Comparison of ENCODE assay signal across 1 cellular context in the genomic region with DNA sequence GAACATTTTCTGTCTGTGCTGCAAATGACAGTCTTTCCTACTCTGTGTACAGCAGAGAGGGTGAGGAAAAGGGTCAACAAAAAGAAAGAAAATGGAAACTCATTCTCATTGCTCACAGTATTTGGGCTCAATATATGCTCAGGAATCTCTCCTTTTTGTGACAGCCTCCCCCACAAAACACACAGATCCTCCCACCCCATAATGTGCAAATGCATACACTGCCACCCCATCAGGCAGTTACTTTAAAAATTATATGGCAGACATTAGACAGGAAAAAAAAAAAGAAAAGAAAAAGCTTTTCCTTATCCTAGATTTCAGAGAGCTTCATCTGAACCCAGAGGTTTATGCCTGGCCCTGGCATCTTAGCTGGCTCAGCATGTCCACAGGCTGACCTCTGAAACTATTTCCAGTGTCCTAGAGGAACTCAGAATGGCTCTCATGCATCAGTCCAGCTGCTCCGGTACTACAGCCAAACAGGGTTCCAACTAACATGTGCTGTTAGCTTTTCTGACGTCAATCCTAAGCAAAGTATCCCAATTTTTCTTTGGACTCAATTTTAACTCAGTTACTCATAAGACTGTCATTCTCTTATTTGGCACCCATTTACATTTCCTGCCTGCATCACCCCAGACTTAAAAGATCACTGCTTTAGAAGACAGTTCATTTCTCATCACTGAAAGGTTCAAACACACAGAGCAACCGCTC.
TF ChIP-seq lines count a peak whose summit lies in the region.

No MANE protein-coding gene starts in this region.

TF ChIP-seq in WTC11, 78 proteins besides CTCF, POLR2A, EP300 and RAD21 (continued from another document):
- TF ChIP-seq, protein P1, sequence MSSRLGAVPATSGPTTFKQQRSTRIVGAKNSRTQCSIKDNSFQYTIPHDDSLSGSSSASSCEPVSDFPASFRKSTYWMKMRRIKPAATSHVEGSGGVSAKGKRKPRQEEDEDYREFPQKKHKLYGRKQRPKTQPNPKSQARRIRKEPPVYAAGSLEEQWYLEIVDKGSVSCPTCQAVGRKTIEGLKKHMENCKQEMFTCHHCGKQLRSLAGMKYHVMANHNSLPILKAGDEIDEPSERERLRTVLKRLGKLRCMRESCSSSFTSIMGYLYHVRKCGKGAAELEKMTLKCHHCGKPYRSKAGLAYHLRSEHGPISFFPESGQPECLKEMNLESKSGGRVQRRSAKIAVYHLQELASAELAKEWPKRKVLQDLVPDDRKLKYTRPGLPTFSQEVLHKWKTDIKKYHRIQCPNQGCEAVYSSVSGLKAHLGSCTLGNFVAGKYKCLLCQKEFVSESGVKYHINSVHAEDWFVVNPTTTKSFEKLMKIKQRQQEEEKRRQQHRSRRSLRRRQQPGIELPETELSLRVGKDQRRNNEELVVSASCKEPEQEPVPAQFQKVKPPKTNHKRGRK (CRISPR knock-in tag; IDR thresholded peaks at IDR 0.05; ENCODE audit: borderline replicate concordance): no peak
- TF ChIP-seq ATF1 (CRISPR knock-in tag; IDR thresholded peaks at IDR 0.05) (no peak), ZNF423 (CRISPR knock-in tag; IDR thresholded peaks at IDR 0.05) (no peak)
TF ChIP-seq in WTC11: peak in this region for 0.
